16 cellular contexts compared by ENCODE assay signal in genomic region chr2:189014426-189015138, GRCh38. TPM values are rescaled to one million over a fixed set of nuclear protein-coding genes. Genes with fewer than 3 reads are reported as not detected.
DNase-seq lines count a peak whose midpoint lies in the region; ATAC-seq, FAIRE-seq and TF ChIP-seq lines count a peak whose summit lies in the region.
"Had no signal": no experiment of that assay in that cellular context is flagged by ENCODE, and none has a peak within 500 bp of the region (broad histone marks: within the 10 kb centered on the region; RNA-seq: fewer than 3 reads in every experiment).

No MANE protein-coding gene starts in this region.

- peaks cover 2% of the 10 kb centered on the region for H3K9me3 Mint-ChIP-seq in astrocyte (ENCODE audit: unreplicated experiment)
- H3K9me3 Mint-ChIP-seq: activated naive CD4-positive, alpha-beta T cell treated with anti-CD3 and anti-CD28 coated beads, Interleukin-2, amount 50 U/mL, for 72 hours had no signal

- H3K9me3 ChIP-seq in astrocyte (ENCODE audit: insufficient read depth, low read depth, low read length) (no peaks in the 10 kb centered on the region), gastroesophageal sphincter (no peaks in the 10 kb centered on the region), WERI-Rb-1 (ENCODE audit: severe bottlenecking) (no peaks in the 10 kb centered on the region)
- H3K9me3 ChIP-seq: neutrophil, SJSA1 had no signal

- H3K27ac Mint-ChIP-seq in astrocyte (ENCODE audit: unreplicated experiment) = no peak overlapping the region
- H3K27ac Mint-ChIP-seq: activated naive CD4-positive, alpha-beta T cell treated with anti-CD3 and anti-CD28 coated beads, Interleukin-2, amount 50 U/mL, for 72 hours had no signal

- H3K9ac ChIP-seq in astrocyte (ENCODE audit: low read length) = no peak overlapping the region

- FAIRE-seq in astrocyte (lab: Jason Lieb, UNC) = peak; percentile 76

- H3K4me3 Mint-ChIP-seq in astrocyte (ENCODE audit: unreplicated experiment) = no peak overlapping the region

- peaks cover 2% of the 10 kb centered on the region for H3K27me3 Mint-ChIP-seq in astrocyte (ENCODE audit: low read depth, unreplicated experiment)

- no peak overlapping the region for H2AFZ ChIP-seq in astrocyte (ENCODE audit: low read depth, low read length)

- H4K20me1 ChIP-seq in astrocyte (ENCODE audit: insufficient read depth, low read length) = no peaks in the 10 kb centered on the region

- ATAC-seq in gastroesophageal sphincter = peak; percentile 42
- no peak for ATAC-seq in GM21619 (IDR thresholded peaks at IDR 0.05; ENCODE audit: unreplicated experiment)
- ATAC-seq: activated naive CD4-positive, alpha-beta T cell treated with anti-CD3 and anti-CD28 coated beads, Interleukin-2, amount 50 U/mL, for 72 hours had no signal

- no peak overlapping the region for H3K4me2 ChIP-seq in astrocyte (ENCODE audit: low read length)

- H3K4me3 ChIP-seq in astrocyte (ENCODE audit: insufficient read depth, low read depth, low read length) (no peak overlapping the region), gastroesophageal sphincter (no peak overlapping the region), retinal pigment epithelial cell (ENCODE audit: low read length) (no peak overlapping the region), WERI-Rb-1 (ENCODE audit: low read depth, low read length) (no peak overlapping the region)
- H3K4me3 ChIP-seq: SJSA1 had no signal

- 22 to 40% methylated on average over 2 of the region's 2 CpGs for WGBS in gastroesophageal sphincter (ENCODE audit: low coverage in 1 of 2), 2 donors

- H3K36me3 ChIP-seq in astrocyte (ENCODE audit: insufficient read depth, low read length) (peaks cover 10% of the 10 kb centered on the region), gastroesophageal sphincter (peaks cover 7 to 29% of the 10 kb centered on the region in 2 donors), WERI-Rb-1 (no peaks in the 10 kb centered on the region)
- H3K36me3 ChIP-seq: neutrophil had no signal

- no peaks in the 10 kb centered on the region for H3K79me2 ChIP-seq in astrocyte (ENCODE audit: insufficient read depth, low read length)

- H3K4me1 Mint-ChIP-seq in astrocyte (ENCODE audit: low read depth, unreplicated experiment) = peaks cover 18% of the 10 kb centered on the region

- H3K36me3 Mint-ChIP-seq in astrocyte (ENCODE audit: low read depth, unreplicated experiment) = peaks cover 5% of the 10 kb centered on the region
- H3K36me3 Mint-ChIP-seq: activated naive CD4-positive, alpha-beta T cell treated with anti-CD3 and anti-CD28 coated beads, Interleukin-2, amount 50 U/mL, for 72 hours had no signal

- no peak overlapping the region for H3K27ac ChIP-seq in astrocyte (ENCODE audit: low read depth, low read length)
- H3K27ac ChIP-seq in gastroesophageal sphincter = peak overlapping the region; percentile 49 to 71 (median 66)
- no peak overlapping the region for H3K27ac ChIP-seq in WERI-Rb-1
- H3K27ac ChIP-seq: neutrophil, SJSA1 had no signal

- H3K4me1 ChIP-seq in astrocyte (ENCODE audit: insufficient read depth, low read length) = peaks cover 5% of the 10 kb centered on the region
- peaks cover 8 to 45% (median 11%) of the 10 kb centered on the region in 3 donors for H3K4me1 ChIP-seq in gastroesophageal sphincter

- TF ChIP-seq CTCF in astrocyte (IDR thresholded peaks at IDR 0.05; ENCODE audit: insufficient read depth, low read depth, low read length) (no peak), gastroesophageal sphincter (IDR thresholded peaks at IDR 0.05) (no peak), retinal pigment epithelial cell (conservative IDR thresholded peaks at IDR 0.05; ENCODE audit: low read depth, low read length) (no peak), WERI-Rb-1 (IDR thresholded peaks at IDR 0.05; ENCODE audit: low read depth, low read length) (no peak)

- TF ChIP-seq EP300 in gastroesophageal sphincter (IDR thresholded peaks at IDR 0.05) = no peak

- no peaks in the 10 kb centered on the region for H3K27me3 ChIP-seq in astrocyte (ENCODE audit: insufficient read depth, low read length)
- H3K27me3 ChIP-seq in gastroesophageal sphincter = no peaks in the 10 kb centered on the region
- no peaks in the 10 kb centered on the region for H3K27me3 ChIP-seq in WERI-Rb-1 (ENCODE audit: insufficient read depth, low read depth, severe bottlenecking)
- H3K27me3 ChIP-seq: neutrophil, SJSA1 had no signal

- TF ChIP-seq POLR2A in gastroesophageal sphincter (IDR thresholded peaks at IDR 0.05) = no peak

- peak; percentile 1 for DNase-seq in DMS53 treated with DMSO at 0.1 percent for 48 hours (lab: John Stamatoyannopoulos, UW; ENCODE audit: unreplicated experiment)
- peak; percentile 42 for DNase-seq in astrocyte (ENCODE audit: low read depth)
- DNase-seq in retinal pigment epithelial cell (ENCODE audit: low read depth) = peak; percentile 82
- no peak for DNase-seq in NCI-H2227 treated with DMSO at 0.1 percent for 48 hours (lab: John Stamatoyannopoulos, UW)
- no peak for DNase-seq in WERI-Rb-1
- no peak for DNase-seq in SHP77 (lab: John Stamatoyannopoulos, UW)
- DNase-seq: C1 segment of cervical spinal cord, GOT3, NCI-H1930, NCI-H748 treated with DMSO at 0.1 percent for 48 hours had no signal

RNA-seq across cellular contexts. Expression of gene COL3A1, which starts 40.4 kb away (rescaled TPM):
- 350 and 458 TPM in 2 replicates for total RNA-seq in astrocyte
- total RNA-seq in gastroesophageal sphincter = 100 to 1,000 TPM; 211 to 408 (median 347) TPM
- total RNA-seq: dermis microvascular lymphatic vessel endothelial cell had no signal

Comparison
In these comparisons a context has a peak if more than half of its experiments do, and no peak if none do; other contexts are left out.
1. DNase-seq: peak in DMS53 treated with DMSO at 0.1 percent for 48 hours (single experiment), astrocyte (single experiment) and retinal pigment epithelial cell (single experiment); none in NCI-H2227 treated with DMSO at 0.1 percent for 48 hours (single experiment), WERI-Rb-1 (single experiment) and SHP77 (0 of 2).
2. H3K27ac ChIP-seq: peak in gastroesophageal sphincter (4 of 4); none in astrocyte (single experiment) and WERI-Rb-1 (single experiment).